Comparison of ENCODE assay signal across 12 cellular contexts in the genomic region with DNA sequence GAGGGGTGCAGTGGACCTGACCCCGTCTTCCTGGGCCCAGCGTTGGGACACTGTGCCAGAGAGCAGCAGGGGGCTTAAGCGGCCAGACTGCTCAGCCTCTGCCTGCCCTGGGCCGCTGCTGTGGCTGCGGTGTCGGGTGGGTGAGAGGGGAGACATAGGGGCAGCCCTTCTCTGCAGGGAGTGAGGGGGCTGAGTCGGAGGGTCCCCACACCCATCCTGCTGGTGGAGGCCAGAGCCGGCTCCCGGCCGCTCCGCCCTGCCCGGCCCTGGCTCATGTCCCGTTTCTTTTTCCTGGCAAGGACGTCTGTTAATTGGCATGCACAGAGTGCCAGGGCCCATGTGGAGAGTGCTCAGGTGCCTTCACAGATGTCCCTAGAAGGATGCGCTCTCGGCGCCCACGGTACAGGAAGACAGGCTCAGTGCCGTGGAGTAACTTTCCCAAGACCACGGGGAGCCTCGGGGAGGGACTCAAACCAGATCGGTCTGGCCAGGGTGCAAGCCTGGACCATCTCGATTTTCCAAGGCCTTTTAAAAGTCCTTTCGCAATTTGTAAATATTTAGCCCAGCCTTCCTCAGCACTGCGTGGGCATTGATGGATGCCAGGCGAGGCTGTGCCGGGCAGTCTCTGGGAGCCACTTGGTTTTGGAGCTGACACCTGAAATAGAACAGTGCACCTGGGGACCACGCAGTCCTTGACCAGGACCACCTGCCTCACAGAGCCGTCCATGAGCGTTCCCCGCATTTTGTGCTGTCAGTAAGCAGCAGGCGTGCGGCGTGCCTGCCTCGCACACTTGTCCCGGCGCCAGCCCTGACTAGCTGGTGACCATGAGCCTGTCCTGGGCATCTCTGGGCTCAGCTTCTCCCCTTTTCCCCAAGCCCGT.
DNase-seq lines count a peak whose midpoint lies in the region; FAIRE-seq and TF ChIP-seq lines count a peak whose summit lies in the region.
"Had no signal": no experiment of that assay in that cellular context is flagged by ENCODE, and none has a peak within 500 bp of the region (broad histone marks: within the 10 kb centered on the region; RNA-seq: fewer than 3 reads in every experiment).

No MANE protein-coding gene starts in this region.

- TF ChIP-seq POLR2A in esophagus muscularis mucosa (IDR thresholded peaks at IDR 0.05; ENCODE audit: low read depth) (no peak), vagina (IDR thresholded peaks at IDR 0.05) (no peak)

- H2BK12ac ChIP-seq in neuronal stem cell (ENCODE audit: low read length): peak overlapping the region; percentile 22

- H2BK5ac ChIP-seq in neuronal stem cell (ENCODE audit: low read length): peak overlapping the region; percentile 35

- H3K27me3 ChIP-seq in esophagus muscularis mucosa: peaks cover 0 to 4% (median 0%) of the 10 kb centered on the region in 4 donors
- H3K27me3 ChIP-seq in neuronal stem cell (ENCODE audit: control insufficient read depth in 3 of 3, insufficient read depth in 3 of 3, low read depth in 1 of 3, low read length in 3 of 3): no peaks in the 10 kb centered on the region
- H3K27me3 ChIP-seq in vagina: no peaks in the 10 kb centered on the region

- H2AFZ ChIP-seq in neuronal stem cell (ENCODE audit: low read length): no peak overlapping the region

- H3K18ac ChIP-seq in neuronal stem cell (ENCODE audit: low read length): peak overlapping the region; percentile 52

- peaks cover 57% of the 10 kb centered on the region for H3K79me1 ChIP-seq in neuronal stem cell (ENCODE audit: low read depth, low read length)

- peak; percentile 29 for DNase-seq in NCI-H2196 (lab: John Stamatoyannopoulos, UW; ENCODE audit: unreplicated experiment)
- no peak for DNase-seq in NCI-H2196 treated with DMSO at 0.1 percent for 48 hours (lab: John Stamatoyannopoulos, UW; ENCODE audit: unreplicated experiment)
- no peak for DNase-seq in esophagus muscularis mucosa (ENCODE audit: extremely low spot score)
- no peak for DNase-seq in neuronal stem cell (ENCODE audit: low spot score)
- no peak for DNase-seq in vagina (ENCODE audit: extremely low spot score in 2 of 2)
- DNase-seq in HuH-7.5 (ENCODE audit: low spot score): no peak
- DNase-seq in RCC 7860 (ENCODE audit: low spot score): no peak
- DNase-seq in CD1c-positive myeloid dendritic cell (ENCODE audit: extremely low spot score): no peak
- DNase-seq: H9, NCI-H1417 treated with DMSO at 0.1 percent for 48 hours had no signal

- H3K4ac ChIP-seq in neuronal stem cell (ENCODE audit: low read length): peak overlapping the region; percentile 93

- H3K27ac ChIP-seq in esophagus muscularis mucosa (replicated peaks in 1 of 4) (peak overlapping the region; percentile 79 to 89 (median 82)), neuronal stem cell (replicated peaks; ENCODE audit: low read length) (no peak overlapping the region), vagina (peak overlapping the region; percentile 51)

- H3K23ac ChIP-seq in neuronal stem cell (ENCODE audit: low read depth, low read length, poor library complexity): no peak overlapping the region

- intact Hi-C loops in esophagus muscularis mucosa (cut with DNase I) (no loop called here), vagina (cut with DNase I) (no loop called here)

- H2BK120ac ChIP-seq in neuronal stem cell (ENCODE audit: low read depth, low read length): no peak overlapping the region

- no peak for FAIRE-seq in RCC 7860 (lab: Jason Lieb, UNC)
- FAIRE-seq: endothelial cell of umbilical vein, keratinocyte had no signal

- H3K36me3 ChIP-seq in esophagus muscularis mucosa (no peaks in the 10 kb centered on the region), neuronal stem cell (replicated peaks in 1 of 2; ENCODE audit: control insufficient read depth in 2 of 2, insufficient read depth in 2 of 2, low read length in 2 of 2) (no peaks in the 10 kb centered on the region), vagina (no peaks in the 10 kb centered on the region)

- no peak overlapping the region for H3K14ac ChIP-seq in neuronal stem cell (ENCODE audit: low read length)

- H2BK15ac ChIP-seq in neuronal stem cell (ENCODE audit: low read length): no peak overlapping the region

- peak overlapping the region; percentile 43 for H4K8ac ChIP-seq in neuronal stem cell (ENCODE audit: low read depth, low read length)

- TF ChIP-seq CTCF in esophagus muscularis mucosa (IDR thresholded peaks at IDR 0.05) (no peak), vagina (IDR thresholded peaks at IDR 0.05) (no peak)

- no peaks in the 10 kb centered on the region for H3K9me3 ChIP-seq in esophagus muscularis mucosa
- H3K9me3 ChIP-seq in neuronal stem cell (replicated peaks in 1 of 2; ENCODE audit: control insufficient read depth in 2 of 2, insufficient read depth in 1 of 2, low read depth in 1 of 2, low read length in 2 of 2): no peaks in the 10 kb centered on the region
- H3K9me3 ChIP-seq in vagina: no peaks in the 10 kb centered on the region

- no peak overlapping the region for H4K91ac ChIP-seq in neuronal stem cell (ENCODE audit: low read depth, low read length, poor library complexity)

- H3K4me1 ChIP-seq in esophagus muscularis mucosa (peaks cover 100% of the 10 kb centered on the region in 4 donors), neuronal stem cell (ENCODE audit: control insufficient read depth in 2 of 2, insufficient read depth in 1 of 2, low read depth in 1 of 2, low read length in 2 of 2) (peaks cover 12 to 19% of the 10 kb centered on the region in 2 donors), vagina (peaks cover 100% of the 10 kb centered on the region)

- peak overlapping the region; percentile 100 for H2AK5ac ChIP-seq in neuronal stem cell (ENCODE audit: low read depth, low read length)

- H3K4me3 ChIP-seq in esophagus muscularis mucosa (peak overlapping the region in 3 of 4 donors; percentile 2 to 25 (median 2)), neuronal stem cell (ENCODE audit: low read length in 2 of 2) (no peak overlapping the region), vagina (no peak overlapping the region)

- peak; percentile 43 for TF ChIP-seq EP300 in esophagus muscularis mucosa (IDR thresholded peaks at IDR 0.05)

- no peak overlapping the region for H3K4me2 ChIP-seq in neuronal stem cell (ENCODE audit: insufficient read depth, low read length, poor library complexity, severe bottlenecking)

- 43% methylated on average over 10 of the region's 38 CpGs for WGBS in esophagus muscularis mucosa
- WGBS in neuronal stem cell (ENCODE audit: extremely low coverage in 2 of 2, insufficient read length in 2 of 2, insufficient replicate concordance in 1 of 2), 2 donors: no CpG with 5 or more reads among the region's 38 CpGs

- H3K9ac ChIP-seq in neuronal stem cell (ENCODE audit: low read depth, low read length, poor library complexity): no peak overlapping the region

Comparison
In these comparisons a context has a peak if more than half of its experiments do, and no peak if none do; other contexts are left out.
1. H3K4me3 ChIP-seq: peak in esophagus muscularis mucosa (3 of 4); none in neuronal stem cell (0 of 2) and vagina (0 of 2).